ENCODE assay signal across 8 cellular contexts in genomic region chr10:127919418-127920191, GRCh38. TPM values are rescaled to one million over a fixed set of nuclear protein-coding genes. Genes with fewer than 3 reads are reported as not detected.
DNase-seq lines count a peak whose midpoint lies in the region; ATAC-seq and TF ChIP-seq lines count a peak whose summit lies in the region.

No MANE protein-coding gene starts in this region.

- peak; percentile 36 for ATAC-seq in naive thymus-derived CD4-positive, alpha-beta T cell
- ATAC-seq in GM19324 (IDR thresholded peaks at IDR 0.05; ENCODE audit: low FRiP score, unreplicated experiment) = no peak
- ATAC-seq in activated CD4-positive, CD25-positive, alpha-beta regulatory T cell treated with anti-CD3 and anti-CD28 coated beads, Interleukin-2, amount 50 U/mL, for 24 hours = no peak

- POLR2A ChIA-PET in naive thymus-derived CD4-positive, alpha-beta T cell (lab: Charles Lee) = no interaction called here

- H3K36me3 Mint-ChIP-seq in CD14-positive monocyte (peaks cover 15 to 30% of the 10 kb centered on the region in 2 donors), nephron progenitor cell (ENCODE audit: low read depth) (no peaks in the 10 kb centered on the region)
- H3K36me3 Mint-ChIP-seq in naive thymus-derived CD4-positive, alpha-beta T cell = peaks cover 0 to 2% (median 0%) of the 10 kb centered on the region in 5 donors

- H3K27ac ChIP-seq in naive thymus-derived CD4-positive, alpha-beta T cell (ENCODE audit: low read depth, low read length) = no peak overlapping the region

- H3K9me3 Mint-ChIP-seq in CD14-positive monocyte = peaks cover 5 to 14% (median 11%) of the 10 kb centered on the region in 7 donors
- peaks cover 0 to 4% (median 0%) of the 10 kb centered on the region in 11 donors for H3K9me3 Mint-ChIP-seq in naive thymus-derived CD4-positive, alpha-beta T cell
- H3K9me3 Mint-ChIP-seq in nephron progenitor cell = no peaks in the 10 kb centered on the region

- no peak for DNase-seq in CD14-positive monocyte (ENCODE audit: low spot score)
- peak; percentile 19 for DNase-seq in HuH-7 (ENCODE audit: low spot score)
- DNase-seq in cardiac fibroblast (ENCODE audit: low read depth in 2 of 2) = peak; percentile 42 to 43
- no peak for DNase-seq in naive thymus-derived CD4-positive, alpha-beta T cell
- no peak for DNase-seq in activated CD4-positive, alpha-beta T cell treated with anti-CD3 and anti-CD28 coated beads, Interleukin-2, amount 50 U/mL, for 4 hours
- DNase-seq in nephron progenitor cell = no peak

- TF ChIP-seq CTCF in CD14-positive monocyte (IDR thresholded peaks at IDR 0.05) (peak; percentile 57), cardiac fibroblast (IDR thresholded peaks at IDR 0.05; ENCODE audit: low read depth, low read length) (peak; percentile 27), nephron progenitor cell (IDR thresholded peaks at IDR 0.05) (no peak)

- H3K4me3 ChIP-seq in cardiac fibroblast (replicated peaks in 1 of 2; ENCODE audit: low read depth in 2 of 2, low read length in 2 of 2) = no peak overlapping the region
- H3K4me3 ChIP-seq in naive thymus-derived CD4-positive, alpha-beta T cell (ENCODE audit: low read length) = no peak overlapping the region

- H3K4me1 ChIP-seq in naive thymus-derived CD4-positive, alpha-beta T cell (ENCODE audit: control insufficient read depth in 2 of 2, insufficient read depth in 2 of 2, low read length in 2 of 2) = no peaks in the 10 kb centered on the region

- H3K4me1 Mint-ChIP-seq in CD14-positive monocyte (peaks cover 80% of the 10 kb centered on the region), nephron progenitor cell (no peaks in the 10 kb centered on the region)
- H3K4me1 Mint-ChIP-seq in naive thymus-derived CD4-positive, alpha-beta T cell = peaks cover 0 to 10% (median 0%) of the 10 kb centered on the region in 7 donors

- H3K4me3 Mint-ChIP-seq in CD14-positive monocyte = peak overlapping the region; percentile 16 to 43
- H3K4me3 Mint-ChIP-seq in naive thymus-derived CD4-positive, alpha-beta T cell = no peak overlapping the region
- no peak overlapping the region for H3K4me3 Mint-ChIP-seq in nephron progenitor cell

- no peaks in the 10 kb centered on the region for H3K9me3 ChIP-seq in naive thymus-derived CD4-positive, alpha-beta T cell (ENCODE audit: control insufficient read depth in 2 of 3, low read length in 3 of 3)

- peaks cover 0 to 3% (median 2%) of the 10 kb centered on the region in 3 donors for H3K27me3 Mint-ChIP-seq in CD14-positive monocyte (ENCODE audit: low read depth in 3 of 3)
- no peaks in the 10 kb centered on the region for H3K27me3 Mint-ChIP-seq in naive thymus-derived CD4-positive, alpha-beta T cell
- peaks cover 9% of the 10 kb centered on the region for H3K27me3 Mint-ChIP-seq in nephron progenitor cell (ENCODE audit: low read depth, poor library complexity)

- intact Hi-C loops in CD14-positive monocyte (cut with micrococcal nuclease) = loop anchor here in 1 of 2 donors (5.0 kb wide), 1 partner anchor 73 kb away; no protein-coding TSS in a partner anchor
- intact Hi-C loops in naive thymus-derived CD4-positive, alpha-beta T cell (cut with micrococcal nuclease) = no loop called here

- CTCF ChIA-PET in naive thymus-derived CD4-positive, alpha-beta T cell (lab: Charles Lee) = interaction anchor here (0.6 kb wide), 1 partner anchor 144 kb away, joined by 3 read pairs; no protein-coding TSS in a partner anchor

- no peaks in the 10 kb centered on the region for H3K27me3 ChIP-seq in naive thymus-derived CD4-positive, alpha-beta T cell (ENCODE audit: control insufficient read depth in 2 of 2, insufficient read depth in 2 of 2, low read length in 2 of 2)

- H3K27ac Mint-ChIP-seq in CD14-positive monocyte = peak overlapping the region; percentile 87 to 96 (median 95)
- no peak overlapping the region for H3K27ac Mint-ChIP-seq in naive thymus-derived CD4-positive, alpha-beta T cell
- no peak overlapping the region for H3K27ac Mint-ChIP-seq in nephron progenitor cell

- no peaks in the 10 kb centered on the region for H3K36me3 ChIP-seq in naive thymus-derived CD4-positive, alpha-beta T cell (ENCODE audit: control insufficient read depth in 2 of 3, insufficient read depth in 3 of 3, low read length in 3 of 3)

RNA-seq across cellular contexts. Expression of gene PTPRE, which starts 12.7 kb away (rescaled TPM):
- polyA plus RNA-seq in CD14-positive monocyte = 100 to 1,000 TPM in 1 of 2 donors, 10 to 100 TPM in 1; 95.2 to 125 TPM
- total RNA-seq in naive thymus-derived CD4-positive, alpha-beta T cell = 100 to 1,000 TPM in 1 of 5 experiments, 10 to 100 TPM in 4; 25.4 to 237 (median 29.1) TPM
- 1 to 10 TPM; 6.6 to 9.4 TPM for polyA plus RNA-seq in naive thymus-derived CD4-positive, alpha-beta T cell

RNA-seq across cellular contexts. Expression of gene CLRN3, which starts 26.9 kb away (rescaled TPM):
- polyA plus RNA-seq in CD14-positive monocyte = under 1 TPM in 1 of 2 donors, not detected in 1; 0.16 TPM
- not detected for total RNA-seq in naive thymus-derived CD4-positive, alpha-beta T cell
- not detected for polyA plus RNA-seq in naive thymus-derived CD4-positive, alpha-beta T cell

Comparison
In these comparisons a context has a peak if more than half of its experiments do, and no peak if none do; other contexts are left out.
1. DNase-seq: peak in HuH-7 (single experiment) and cardiac fibroblast (2 of 2); none in CD14-positive monocyte (single experiment), naive thymus-derived CD4-positive, alpha-beta T cell (0 of 9), activated CD4-positive, alpha-beta T cell treated with anti-CD3 and anti-CD28 coated beads, Interleukin-2, amount 50 U/mL, for 4 hours (0 of 2) and nephron progenitor cell (single experiment).
2. H3K27ac Mint-ChIP-seq: peak in CD14-positive monocyte (7 of 7); none in naive thymus-derived CD4-positive, alpha-beta T cell (0 of 9) and nephron progenitor cell (single experiment).
3. H3K4me3 Mint-ChIP-seq: peak in CD14-positive monocyte (2 of 2); none in naive thymus-derived CD4-positive, alpha-beta T cell (0 of 10) and nephron progenitor cell (single experiment).
4. RNA of gene PTPRE, which starts 12.7 kb away (polyA plus RNA-seq): 95.2 to 125 TPM in CD14-positive monocyte; 6.6 to 9.4 TPM in naive thymus-derived CD4-positive, alpha-beta T cell; every median in the first group is over 4 times any median in the second.